ENCODE assay signal across 8 cellular contexts in genomic region chrX:46180258-46180687, GRCh38.
DNase-seq lines count a peak whose midpoint lies in the region; ATAC-seq and TF ChIP-seq lines count a peak whose summit lies in the region.

No MANE protein-coding gene starts in this region.

- in situ Hi-C loops in mammary epithelial cell (cut with MboI; ENCODE audit: low sequenced_read_pairs in 2 of 2): no loop called here

- ATAC-seq in GM18502 (IDR thresholded peaks at IDR 0.05; ENCODE audit: poor library complexity, unreplicated experiment) (peak; percentile 94), Right ventricle myocardium inferior (no peak)

- 37% methylated on average over 3 of the region's 3 CpGs for WGBS in mammary epithelial cell (ENCODE audit: low coverage, missing lambda C conversion rate)

- H3K9me3 ChIP-seq in MG63 (no peaks in the 10 kb centered on the region), mammary epithelial cell (replicated peaks; ENCODE audit: insufficient read depth, low read length) (peaks cover 5% of the 10 kb centered on the region), WERI-Rb-1 (ENCODE audit: severe bottlenecking) (no peaks in the 10 kb centered on the region)

- BruUV-seq in mammary epithelial cell (replicated peaks; lab: Mats Ljungman, UMichigan): no TSS peak

- H3K36me3 ChIP-seq in MG63: no peaks in the 10 kb centered on the region
- H3K36me3 ChIP-seq in mammary epithelial cell (ENCODE audit: insufficient read depth, low read length): no peaks in the 10 kb centered on the region
- H3K36me3 ChIP-seq in WERI-Rb-1: no peaks in the 10 kb centered on the region

- H3K4me3 ChIP-seq in MG63 (no peak overlapping the region), mammary epithelial cell (replicated peaks in 1 of 3; ENCODE audit: insufficient read depth in 1 of 3, low read depth in 2 of 3, low read length in 3 of 3) (no peak overlapping the region), WERI-Rb-1 (ENCODE audit: low read depth, low read length) (no peak overlapping the region), coronary artery (no peak overlapping the region)

- peak overlapping the region; percentile 58 for H3K27ac ChIP-seq in mammary epithelial cell (ENCODE audit: insufficient read depth, low read depth, low read length)
- H3K27ac ChIP-seq in WERI-Rb-1: no peak overlapping the region
- no peak overlapping the region for H3K27ac ChIP-seq in coronary artery

- no peak for TF ChIP-seq CTCF in mammary epithelial cell (conservative IDR thresholded peaks at IDR 0.05 in 1 of 2, IDR thresholded peaks at IDR 0.05 in 1 of 2; ENCODE audit: extremely low read depth in 1 of 2, insufficient read depth in 1 of 2, low read depth in 1 of 2, low read length in 2 of 2)
- TF ChIP-seq CTCF in WERI-Rb-1 (IDR thresholded peaks at IDR 0.05; ENCODE audit: low read depth, low read length): no peak
- no peak for TF ChIP-seq CTCF in coronary artery (IDR thresholded peaks at IDR 0.05)

- no peak overlapping the region for H3K9ac ChIP-seq in mammary epithelial cell (ENCODE audit: insufficient read depth, low read length)

- H3K27me3 ChIP-seq in MG63: no peaks in the 10 kb centered on the region
- no peaks in the 10 kb centered on the region for H3K27me3 ChIP-seq in mammary epithelial cell (ENCODE audit: insufficient read depth, low read length)
- H3K27me3 ChIP-seq in WERI-Rb-1 (ENCODE audit: insufficient read depth, low read depth, severe bottlenecking): no peaks in the 10 kb centered on the region

- peak overlapping the region; percentile 21 for H2AFZ ChIP-seq in mammary epithelial cell (ENCODE audit: low read depth, low read length)

- intact Hi-C loops in mammary epithelial cell (cut with micrococcal nuclease): no loop called here
- intact Hi-C loops in Right ventricle myocardium inferior (cut with DNase I): no loop called here

- no peaks in the 10 kb centered on the region for H3K79me2 ChIP-seq in mammary epithelial cell (ENCODE audit: insufficient read depth, low read length)

- dilution Hi-C loops in mammary epithelial cell (cut with HindIII; ENCODE audit: low sequenced_read_pairs): no loop called here

- H4K20me1 ChIP-seq in mammary epithelial cell (ENCODE audit: insufficient read depth, low read length): no peaks in the 10 kb centered on the region

- CTCF ChIA-PET in mammary epithelial cell (lab: Charles Lee; ENCODE audit: low non-redundant PET): no interaction called here

- H3K4me1 ChIP-seq in mammary epithelial cell (ENCODE audit: insufficient read depth, low read length): peaks cover 36% of the 10 kb centered on the region

- peak; percentile 96 for DNase-seq in H4 (ENCODE audit: low spot score)
- DNase-seq in MG63: peak; percentile 78
- DNase-seq in mammary epithelial cell: peak; percentile 82
- no peak for DNase-seq in WERI-Rb-1
- no peak for DNase-seq in coronary artery (ENCODE audit: low spot score)
- DNase-seq in Right ventricle myocardium inferior (ENCODE audit: missing footprints): no peak
- DNase-seq in RKO (ENCODE audit: low spot score): no peak

- H3K4me2 ChIP-seq in mammary epithelial cell (ENCODE audit: insufficient read depth, low read depth, low read length): no peak overlapping the region

Comparison
In these comparisons a context has a peak if more than half of its experiments do, and no peak if none do; other contexts are left out.
1. DNase-seq: peak in H4 (single experiment), MG63 (single experiment) and mammary epithelial cell (single experiment); none in WERI-Rb-1 (single experiment), coronary artery (single experiment), Right ventricle myocardium inferior (single experiment) and RKO (single experiment).